1 cellular context compared by ENCODE assay signal in the genomic region with DNA sequence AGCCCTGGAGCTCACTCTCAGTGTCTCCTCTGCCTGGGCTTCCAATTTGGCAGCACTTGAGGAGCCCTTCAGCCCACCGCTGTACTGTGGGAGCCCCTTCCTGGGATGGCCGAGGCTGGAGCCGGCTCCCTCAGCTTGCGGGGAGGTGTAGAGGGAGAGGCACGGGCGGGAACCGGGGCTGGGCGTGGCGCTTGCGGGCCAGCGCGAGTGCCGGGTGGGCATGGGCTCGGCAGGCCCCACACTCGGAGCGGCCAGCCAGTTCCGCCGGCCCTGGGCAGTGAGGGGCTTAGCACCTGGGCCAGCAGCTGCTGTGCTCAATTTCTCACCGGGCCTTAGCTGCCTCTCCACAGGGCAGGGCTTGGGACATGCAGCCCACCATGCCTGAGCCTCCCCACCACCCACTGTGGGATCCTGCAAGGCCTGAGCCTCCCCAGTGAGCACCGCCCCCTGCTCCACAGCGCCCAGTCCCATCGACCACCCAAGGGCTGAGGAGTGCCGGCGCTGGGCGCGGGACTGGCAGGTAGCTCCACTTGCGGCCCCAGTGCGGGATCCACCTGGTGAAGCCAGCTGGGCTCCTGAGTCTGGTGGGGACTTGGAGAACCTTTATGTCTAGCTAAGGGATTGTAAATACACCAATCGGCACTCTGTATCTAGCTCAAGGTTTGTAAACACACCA.
A peak's percentile ranks its signal among the peaks of the same experiment; 100 is the strongest.
DNase-seq lines count a peak whose midpoint lies in the region; ATAC-seq and TF ChIP-seq lines count a peak whose summit lies in the region.
"Not testable (repeated sequence)": the region's sequence is repeated elsewhere in the genome, so short reads cannot be mapped to it uniquely, and the experiment has no call there.

No MANE protein-coding gene starts in this region.

- not testable (repeated sequence) for ATAC-seq in upper lobe of right lung

- H3K4me1 ChIP-seq in upper lobe of right lung: not testable (repeated sequence)

- H3K27me3 ChIP-seq in upper lobe of right lung: not testable (repeated sequence)

- H3K27ac ChIP-seq in upper lobe of right lung: not testable (repeated sequence)

- peak; percentile 51 for DNase-seq in upper lobe of right lung

- intact Hi-C loops in upper lobe of right lung (cut with DNase I): not testable (repeated sequence)

- TF ChIP-seq CTCF in upper lobe of right lung (IDR thresholded peaks at IDR 0.05): not testable (repeated sequence)

- not testable (repeated sequence) for H3K9me3 ChIP-seq in upper lobe of right lung

- H3K4me3 ChIP-seq in upper lobe of right lung: not testable (repeated sequence)

- H3K36me3 ChIP-seq in upper lobe of right lung: not testable (repeated sequence)
